Comparison of ENCODE assay signal across 12 cellular contexts in the genomic region with DNA sequence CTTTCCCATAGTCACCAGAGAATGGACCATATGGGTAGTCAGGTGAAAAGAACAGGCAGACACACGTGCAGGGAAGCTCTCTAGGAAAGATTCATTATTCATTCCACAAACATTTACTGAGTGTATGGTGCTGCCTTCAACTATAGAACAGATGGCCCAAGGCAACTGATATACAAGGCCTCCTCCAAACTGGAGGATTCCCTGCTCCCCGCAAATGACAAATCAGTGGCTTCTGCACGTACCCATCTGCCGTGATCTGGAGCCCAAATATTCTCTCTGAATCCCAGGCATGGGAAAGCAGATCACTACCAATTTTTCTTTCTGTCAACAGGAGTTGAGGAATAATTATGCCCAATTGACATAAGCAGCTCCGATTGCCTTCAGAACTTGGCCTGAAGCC.
"Had no signal": no experiment of that assay in that cellular context is flagged by ENCODE, and none has a peak within 500 bp of the region (broad histone marks: within the 10 kb centered on the region; RNA-seq: fewer than 3 reads in every experiment).

No MANE protein-coding gene starts in this region.

- DNase-seq: activated CD4-positive, alpha-beta T cell treated with anti-CD3 and anti-CD28 coated beads for 48 hours; activated effector memory CD4-positive, alpha-beta T cell treated with Interleukin-2 at 50 U/mL for 16 hours; activated T-cell treated with anti-CD3 and anti-CD28 coated beads, Interleukin-2, amount 50 U/mL, for 1 hour; amniotic stem cell; left ventricle myocardium superior; mesenchymal stem cell; stimulated activated CD4-positive, alpha-beta T cell treated with anti-CD3 and anti-CD28 coated beads, Interleukin-12 subunit alpha, Interleukin-12 subunit beta, amount 100 ng/mL, for 4 hours; stimulated activated naive CD4-positive, alpha-beta T cell; substantia nigra had no signal

- ATAC-seq: activated naive CD4-positive, alpha-beta T cell treated with anti-CD3 and anti-CD28 coated beads, Interleukin-2, amount 50 U/mL, for 72 hours; left ventricle myocardium superior; WTC11 had no signal

- H3K36me3 Mint-ChIP-seq: type B pancreatic cell had no signal

- H3K4me3 Mint-ChIP-seq: type B pancreatic cell, WTC11 had no signal
